27 cellular contexts compared by ENCODE assay signal in the genomic region with DNA sequence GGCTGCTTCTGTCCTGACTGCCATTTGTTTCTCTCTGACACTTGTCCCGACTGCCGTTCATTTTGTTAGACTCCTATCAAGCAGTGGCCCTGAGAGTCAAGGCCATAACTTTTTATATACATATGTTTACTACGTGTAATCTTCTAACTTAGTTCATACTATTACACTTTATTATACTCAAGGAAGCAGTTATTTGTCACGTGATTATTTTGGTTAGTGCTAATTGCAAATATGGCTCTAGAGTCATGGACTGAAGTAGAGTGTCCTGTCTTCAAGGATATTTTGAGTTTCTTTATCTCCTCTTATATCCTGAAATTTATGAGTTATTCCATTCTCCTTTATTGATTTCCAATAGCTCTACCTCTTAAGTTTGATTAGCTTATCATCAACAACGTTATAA.
"Had no signal": no experiment of that assay in that cellular context is flagged by ENCODE, and none has a peak within 500 bp of the region (broad histone marks: within the 10 kb centered on the region; RNA-seq: fewer than 3 reads in every experiment).

No MANE protein-coding gene starts in this region.

- DNase-seq: stimulated activated CD4-positive, alpha-beta T cell treated with anti-CD3 and anti-CD28 coated beads, Interleukin-2, amount 100 ng/mL, for 48 hours; stimulated activated CD4-positive, alpha-beta T cell treated with anti-CD3 and anti-CD28 coated beads, Interleukin-4, amount 100 ng/mL, for 1 hour; stimulated activated CD4-positive, alpha-beta T cell treated with anti-CD3 and anti-CD28 coated beads, Interleukin-4, amount 100 ng/mL, for 24 hours; stimulated activated CD4-positive, alpha-beta T cell treated with anti-CD3 and anti-CD28 coated beads, Interleukin-4, amount 100 ng/mL, for 4 hours; stimulated activated CD8-positive, alpha-beta memory T cell treated with anti-CD3 and anti-CD28 coated beads, Interleukin-4, amount 100 ng/mL, for 48 hours; stimulated activated naive B cell treated with anti-CD40 and anti-IgM and Interleukin-4, amounts not matched to agents 10 μg/mL and 1 μg/mL and 100 μg/mL, for 72 hours; stimulated activated naive CD4-positive, alpha-beta T cell; stimulated activated naive CD4-positive, alpha-beta T cell treated with Interleukin-2 at 50 U/mL for 16 hours; stimulated activated naive CD8-positive, alpha-beta T cell treated with anti-CD3 and anti-CD28 coated beads, Interleukin-15, amount 100 ng/mL, for 72 hours; stimulated activated naive CD8-positive, alpha-beta T cell treated with anti-CD3 and anti-CD28 coated beads, Interleukin-15, Interleukin-2, amounts not matched to agents 100 U/mL and 50 U/mL, for 24 hours; stomach; substantia nigra; testis; thyroid gland; tibial artery; transverse colon; trophoblast cell; upper lobe of left lung; upper lobe of right lung; uterus had no signal

- ATAC-seq: stimulated activated effector memory CD8-positive, alpha-beta T cell treated with anti-CD3 and anti-CD28 coated beads, Interleukin-12 subunit alpha, Interleukin-12 subunit beta, amount 100 ng/mL, for 72 hours; stimulated activated memory B cell treated with anti-CD40 and anti-IgM and Interleukin-4, amounts not matched to agents 10 μg/mL and 1 μg/mL and 100 μg/mL, for 72 hours; stimulated activated naive B cell treated with anti-CD40 and anti-IgM and Interleukin-4, amounts not matched to agents 10 μg/mL and 1 μg/mL and 100 μg/mL, for 72 hours; stimulated activated naive CD8-positive, alpha-beta T cell treated with anti-CD3 and anti-CD28 coated beads, Interleukin-15, amount 100 ng/mL, for 72 hours; stimulated activated naive CD8-positive, alpha-beta T cell treated with anti-CD3 and anti-CD28 coated beads, Interleukin-15, Interleukin-2, amounts not matched to agents 100 U/mL and 50 U/mL, for 24 hours; upper lobe of right lung had no signal

- H3K27me3 ChIP-seq: stomach, suprapubic skin, testis, thyroid gland, tibial artery, tibial nerve, transverse colon, upper lobe of left lung, upper lobe of right lung, uterus, vagina had no signal

- H3K27ac ChIP-seq: stomach, suprapubic skin, testis, thoracic aorta, thyroid gland, tibial artery, tibial nerve, transverse colon, upper lobe of left lung, upper lobe of right lung, uterus, vagina had no signal

- H3K4me3 ChIP-seq: stomach, suprapubic skin, testis, thoracic aorta, thyroid gland, tibial artery, tibial nerve, transverse colon, upper lobe of left lung, upper lobe of right lung, uterus, vagina had no signal

- H3K4me1 ChIP-seq: stomach, suprapubic skin, testis, thyroid gland, tibial artery, tibial nerve, transverse colon, upper lobe of left lung, upper lobe of right lung, uterus, vagina had no signal

- FAIRE-seq: urothelium cell line had no signal

- H3K9me3 ChIP-seq: suprapubic skin, testis, thoracic aorta, thyroid gland, tibial artery, transverse colon, upper lobe of left lung, upper lobe of right lung, uterus, vagina had no signal

- H3K36me3 ChIP-seq: stomach, suprapubic skin, thoracic aorta, thyroid gland, tibial artery, tibial nerve, transverse colon, upper lobe of left lung, upper lobe of right lung, uterus, vagina had no signal
